ENCODE assay signal across 22 cellular contexts in the genomic region with DNA sequence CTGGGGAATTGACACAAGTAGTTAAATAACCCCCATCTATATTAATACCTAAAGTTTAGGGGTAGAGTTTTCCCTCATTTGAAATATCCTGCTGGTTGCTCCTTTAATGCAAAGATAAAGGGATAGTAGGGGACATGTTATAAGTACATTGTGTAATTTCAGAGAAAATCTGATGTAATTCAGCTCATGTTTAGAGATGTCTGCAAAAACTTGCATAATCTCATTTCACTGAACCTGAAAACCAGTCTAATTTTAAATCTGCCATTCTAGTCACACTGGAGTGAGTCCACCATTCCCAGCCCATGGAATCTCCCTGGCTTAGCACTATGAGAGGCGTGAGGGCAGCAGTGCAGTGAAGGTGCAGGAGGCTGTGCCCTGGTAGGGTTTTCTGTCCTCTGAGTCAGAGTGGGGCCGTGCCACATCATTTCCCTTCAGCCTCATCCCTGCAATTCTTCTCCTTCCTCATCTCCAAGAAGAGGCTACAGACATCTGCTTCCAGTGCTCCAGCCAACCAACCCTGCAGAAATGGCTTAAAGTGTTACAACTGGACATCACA.
A peak's percentile ranks its signal among the peaks of the same experiment; 100 is the strongest.
DNase-seq lines count a peak whose midpoint lies in the region; TF ChIP-seq lines count a peak whose summit lies in the region.
"Had no signal": no experiment of that assay in that cellular context is flagged by ENCODE, and none has a peak within 500 bp of the region (broad histone marks: within the 10 kb centered on the region; RNA-seq: fewer than 3 reads in every experiment).

No MANE protein-coding gene starts in this region.

- H3K27me3 ChIP-seq in adipocyte (replicated peaks; ENCODE audit: control insufficient read depth, insufficient read depth, low read length) (no peaks in the 10 kb centered on the region), esophagus muscularis mucosa (no peaks in the 10 kb centered on the region), mesenchymal stem cell (ENCODE audit: control insufficient read depth in 1 of 2, insufficient read depth in 1 of 2, low read length in 2 of 2) (no peaks in the 10 kb centered on the region), smooth muscle cell (ENCODE audit: low read depth) (no peaks in the 10 kb centered on the region)
- H3K27me3 ChIP-seq: ascending aorta, upper lobe of left lung had no signal

- H3K9ac ChIP-seq in adipocyte (ENCODE audit: low read length) (no peak overlapping the region), mesenchymal stem cell (ENCODE audit: low read length) (no peak overlapping the region), smooth muscle cell (ENCODE audit: low read depth) (no peak overlapping the region)

- no peak overlapping the region for H2AK5ac ChIP-seq in mesenchymal stem cell (ENCODE audit: low read length, severe bottlenecking)

- intact Hi-C loops in esophagus muscularis mucosa (cut with DNase I): no loop called here

- H4K8ac ChIP-seq in mesenchymal stem cell (ENCODE audit: low read length): no peak overlapping the region

- H2AFZ ChIP-seq in mesenchymal stem cell (ENCODE audit: low read depth, low read length): no peak overlapping the region
- no peak overlapping the region for H2AFZ ChIP-seq in smooth muscle cell (ENCODE audit: low read depth)

- no peak overlapping the region for H3K23ac ChIP-seq in mesenchymal stem cell (ENCODE audit: low read length in 2 of 2)

- no peak overlapping the region for H2BK120ac ChIP-seq in mesenchymal stem cell (ENCODE audit: low read depth, low read length)

- TF ChIP-seq CTCF in esophagus muscularis mucosa (IDR thresholded peaks at IDR 0.05) (no peak), smooth muscle cell (IDR thresholded peaks at IDR 0.05; ENCODE audit: borderline replicate concordance, insufficient read depth, poor library complexity, severe bottlenecking) (no peak)

- no peaks in the 10 kb centered on the region for H3F3A ChIP-seq in smooth muscle cell (ENCODE audit: low read depth)

- H3K79me1 ChIP-seq in mesenchymal stem cell (replicated peaks; ENCODE audit: low read length, poor library complexity, severe bottlenecking): no peaks in the 10 kb centered on the region

- no peak overlapping the region for H3K27ac ChIP-seq in esophagus muscularis mucosa (replicated peaks in 1 of 4)
- no peak overlapping the region for H3K27ac ChIP-seq in mesenchymal stem cell (ENCODE audit: low read length, poor library complexity, severe bottlenecking)
- no peak overlapping the region for H3K27ac ChIP-seq in smooth muscle cell (ENCODE audit: low read depth)
- H3K27ac ChIP-seq: ascending aorta, RWPE1, skin epidermis, upper lobe of left lung had no signal

- no peaks in the 10 kb centered on the region for H3K79me2 ChIP-seq in smooth muscle cell (ENCODE audit: low read depth)

- TF ChIP-seq POLR2A in esophagus muscularis mucosa (IDR thresholded peaks at IDR 0.05; ENCODE audit: low read depth): no peak

- no peak overlapping the region for H2BK12ac ChIP-seq in mesenchymal stem cell (ENCODE audit: low read length in 2 of 2)

- no peak overlapping the region for H3K18ac ChIP-seq in mesenchymal stem cell (ENCODE audit: low read depth in 1 of 2, low read length in 2 of 2)

- TF ChIP-seq EP300 in esophagus muscularis mucosa (IDR thresholded peaks at IDR 0.05): no peak

- 76% methylated on average over 2 of the region's 2 CpGs for WGBS in esophagus muscularis mucosa
- WGBS in mesenchymal stem cell: 91% methylated on average over 1 of the region's 2 CpGs
- 54% methylated on average over 2 of the region's 2 CpGs for WGBS in smooth muscle cell (ENCODE audit: low lambda C conversion rate)

- H3K4me2 ChIP-seq in mesenchymal stem cell (ENCODE audit: low read length, poor library complexity, severe bottlenecking): no peak overlapping the region
- no peak overlapping the region for H3K4me2 ChIP-seq in smooth muscle cell

- no peak overlapping the region for H2BK5ac ChIP-seq in mesenchymal stem cell (ENCODE audit: low read depth, low read length, poor library complexity, severe bottlenecking)

- H3K4me1 ChIP-seq in adipocyte (ENCODE audit: control insufficient read depth, insufficient read depth, low read length): peaks cover 10% of the 10 kb centered on the region
- no peaks in the 10 kb centered on the region for H3K4me1 ChIP-seq in esophagus muscularis mucosa
- peaks cover 2% of the 10 kb centered on the region for H3K4me1 ChIP-seq in mesenchymal stem cell (ENCODE audit: control insufficient read depth, insufficient read depth, low read depth, low read length)
- no peaks in the 10 kb centered on the region for H3K4me1 ChIP-seq in smooth muscle cell (ENCODE audit: low read depth)
- H3K4me1 ChIP-seq: ascending aorta, upper lobe of left lung had no signal

- no peak overlapping the region for H3K14ac ChIP-seq in mesenchymal stem cell (ENCODE audit: low read length in 2 of 2)

- no peaks in the 10 kb centered on the region for H4K20me1 ChIP-seq in smooth muscle cell (ENCODE audit: low read depth)

- H3K36me3 ChIP-seq in adipocyte (ENCODE audit: control insufficient read depth, insufficient read depth, low read length, severe bottlenecking) (peaks cover 4% of the 10 kb centered on the region), esophagus muscularis mucosa (peaks cover 0 to 48% (median 19%) of the 10 kb centered on the region in 4 donors), mesenchymal stem cell (ENCODE audit: control insufficient read depth in 1 of 2, insufficient read depth in 2 of 2, low read depth in 1 of 2, low read length in 2 of 2) (peaks cover 4 to 9% of the 10 kb centered on the region in 2 experiments), smooth muscle cell (ENCODE audit: low read depth) (no peaks in the 10 kb centered on the region)

- H3K4me3 ChIP-seq in adipocyte (ENCODE audit: low read length) (no peak overlapping the region), esophagus muscularis mucosa (no peak overlapping the region), mesenchymal stem cell (ENCODE audit: insufficient read depth in 1 of 2, low read depth in 1 of 2, low read length in 2 of 2) (no peak overlapping the region), smooth muscle cell (no peak overlapping the region)
- H3K4me3 ChIP-seq: ascending aorta, skin epidermis, upper lobe of left lung had no signal

- H4K91ac ChIP-seq in mesenchymal stem cell (ENCODE audit: low read length): no peak overlapping the region

- no peak overlapping the region for H2BK15ac ChIP-seq in mesenchymal stem cell (ENCODE audit: low read depth, poor library complexity, severe bottlenecking)

- no peak overlapping the region for H3K4ac ChIP-seq in mesenchymal stem cell (ENCODE audit: low read depth in 1 of 2, low read length in 2 of 2)

- H3K9me3 ChIP-seq in adipocyte (ENCODE audit: control insufficient read depth, low read length): no peaks in the 10 kb centered on the region
- H3K9me3 ChIP-seq in esophagus muscularis mucosa: no peaks in the 10 kb centered on the region
- no peaks in the 10 kb centered on the region for H3K9me3 ChIP-seq in mesenchymal stem cell (ENCODE audit: control insufficient read depth, low read length)
- no peaks in the 10 kb centered on the region for H3K9me3 ChIP-seq in smooth muscle cell (replicated peaks; ENCODE audit: low read depth)
- H3K9me3 ChIP-seq: ascending aorta, upper lobe of left lung had no signal

- peak; percentile 21 for DNase-seq in GM03348 (ENCODE audit: low spot score)
- peak; percentile 70 for DNase-seq in adipocyte (ENCODE audit: low read depth)
- DNase-seq in esophagus muscularis mucosa (ENCODE audit: extremely low spot score): peak; percentile 47
- DNase-seq in mesenchymal stem cell: peak; percentile 7
- DNase-seq in SIG-M5 (lab: John Stamatoyannopoulos, UW): no peak
- DNase-seq in smooth muscle cell (lab: John Stamatoyannopoulos, UW; ENCODE audit: unreplicated experiment): no peak
- no peak for DNase-seq in T-helper 9 cell
- no peak for DNase-seq in SW 1271 (lab: John Stamatoyannopoulos, UW)
- DNase-seq: activated CD4-positive, alpha-beta T cell treated with anti-CD3 and anti-CD28 coated beads, Interleukin-2, amount 50 U/mL, for 1 hour; activated CD8-positive, alpha-beta memory T cell treated with anti-CD3 and anti-CD28 coated beads, Interleukin-2, amount 10 ng/mL, durations not matched to agents 7 days and 5 days; CD4-positive, alpha-beta T cell; effector CD4-positive, alpha-beta T cell; Kasumi-1; kidney; NCI-H1048; NCI-H187 treated with DMSO at 0.1 percent for 48 hours; NCI-H69; stimulated activated CD4-positive, alpha-beta T cell treated with anti-CD3 and anti-CD28 coated beads, Interleukin-1b, Interleukin-23, amount 100 ng/mL, for 48 hours; upper lobe of left lung had no signal

Comparison
In these comparisons a context has a peak if more than half of its experiments do, and no peak if none do; other contexts are left out.
1. DNase-seq: peak in GM03348 (single experiment), adipocyte (single experiment), esophagus muscularis mucosa (single experiment) and mesenchymal stem cell (single experiment); none in SIG-M5 (single experiment), smooth muscle cell (single experiment), T-helper 9 cell (single experiment) and SW 1271 (0 of 2).